8 cellular contexts compared by ENCODE assay signal in genomic region chr6:32825966-32826365, GRCh38. TPM values are rescaled to one million over a fixed set of nuclear protein-coding genes. Genes with fewer than 3 reads are reported as not detected.
DNase-seq lines count a peak whose midpoint lies in the region; ATAC-seq lines count a peak whose summit lies in the region.

No MANE protein-coding gene starts in this region.

- no peak overlapping the region for H3K4me3 Mint-ChIP-seq in activated naive CD8-positive, alpha-beta T cell

- DNase-seq in Right ventricle myocardium inferior (ENCODE audit: missing footprints) (no peak), cardiac septum (ENCODE audit: low spot score) (no peak), iPS-NIHi7 (ENCODE audit: extremely low spot score) (peak; percentile 32), retina (no peak)

- H3K27me3 Mint-ChIP-seq in activated naive CD8-positive, alpha-beta T cell = no peaks in the 10 kb centered on the region

- no peaks in the 10 kb centered on the region for H3K9me3 Mint-ChIP-seq in activated naive CD8-positive, alpha-beta T cell (ENCODE audit: low read depth)

- intact Hi-C loops in Right ventricle myocardium inferior (cut with DNase I) (loop anchor here (2.0 kb wide), 1 partner anchor 39 kb away; no protein-coding TSS in a partner anchor), cardiac septum (cut with DNase I) (no loop called here)

- peaks cover 7% of the 10 kb centered on the region for H3K36me3 Mint-ChIP-seq in activated naive CD8-positive, alpha-beta T cell

- peak; percentile 85 for ATAC-seq in Right ventricle myocardium inferior
- ATAC-seq in HG02623 (IDR thresholded peaks at IDR 0.05; ENCODE audit: unreplicated experiment) = no peak
- no peak for ATAC-seq in HG03095 (IDR thresholded peaks at IDR 0.05; ENCODE audit: unreplicated experiment)
- no peak for ATAC-seq in HG03175 (IDR thresholded peaks at IDR 0.05; ENCODE audit: unreplicated experiment)

- peak overlapping the region; percentile 61 for H3K27ac Mint-ChIP-seq in activated naive CD8-positive, alpha-beta T cell

- H3K4me1 Mint-ChIP-seq in activated naive CD8-positive, alpha-beta T cell (ENCODE audit: low read depth) = peaks cover 22% of the 10 kb centered on the region

RNA-seq across cellular contexts. Expression of gene HLA-DOB, which starts 9.2 kb away (rescaled TPM):
- total RNA-seq in Right ventricle myocardium inferior (not detected), cardiac septum (0.35 TPM)

RNA-seq across cellular contexts. Expression of gene TAP2, which starts 12.6 kb away (rescaled TPM):
- 19.3 TPM for total RNA-seq in Right ventricle myocardium inferior
- 12.7 TPM for total RNA-seq in cardiac septum

RNA-seq across cellular contexts. Expression of gene PSMB8, which starts 17.9 kb away (rescaled TPM):
- total RNA-seq in Right ventricle myocardium inferior (19.6 TPM), cardiac septum (11.7 TPM)

RNA-seq across cellular contexts. Expression of gene TAP1, which starts 27.5 kb away (rescaled TPM):
- total RNA-seq in Right ventricle myocardium inferior (19.1 TPM), cardiac septum (18.1 TPM)

RNA-seq across cellular contexts. Expression of gene PSMB9, which starts 28.0 kb away (rescaled TPM):
- total RNA-seq in Right ventricle myocardium inferior = 13.4 TPM
- total RNA-seq in cardiac septum = 14.2 TPM
